Comparison of ENCODE assay signal across 2 cellular contexts in the genomic region with DNA sequence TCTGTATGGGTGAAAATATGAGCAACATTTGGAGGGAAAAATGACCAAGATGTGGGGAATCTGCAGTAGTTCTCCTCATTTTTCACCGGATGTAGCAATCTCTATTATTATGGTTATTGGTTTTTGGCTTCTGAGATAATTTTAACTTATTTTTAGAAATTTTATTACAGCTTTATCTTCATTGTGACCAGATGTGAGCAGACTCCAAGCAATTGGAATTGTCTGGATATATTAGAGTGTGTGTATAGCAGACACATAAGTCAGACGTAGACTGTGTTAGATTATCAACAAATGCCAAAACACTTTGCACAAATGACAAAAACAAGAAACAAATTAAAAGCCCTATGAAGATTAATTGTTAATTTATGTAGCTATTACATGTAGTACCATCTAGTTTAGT.
TF ChIP-seq lines count a peak whose summit lies in the region.

No MANE protein-coding gene starts in this region.

TF ChIP-seq in SK-N-SH, 30 proteins besides CTCF, POLR2A, EP300 and RAD21 (continued from another document):
- TF ChIP-seq, protein P1, sequence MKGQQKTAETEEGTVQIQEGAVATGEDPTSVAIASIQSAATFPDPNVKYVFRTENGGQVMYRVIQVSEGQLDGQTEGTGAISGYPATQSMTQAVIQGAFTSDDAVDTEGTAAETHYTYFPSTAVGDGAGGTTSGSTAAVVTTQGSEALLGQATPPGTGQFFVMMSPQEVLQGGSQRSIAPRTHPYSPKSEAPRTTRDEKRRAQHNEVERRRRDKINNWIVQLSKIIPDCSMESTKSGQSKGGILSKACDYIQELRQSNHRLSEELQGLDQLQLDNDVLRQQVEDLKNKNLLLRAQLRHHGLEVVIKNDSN (IDR thresholded peaks at IDR 0.05; ENCODE audit: borderline replicate concordance, low read depth): no peak
- TF ChIP-seq NRF1 (IDR thresholded peaks at IDR 0.05; ENCODE audit: low read depth, low read length) (no peak), SMC3 (IDR thresholded peaks at IDR 0.05; ENCODE audit: low read depth, low read length) (no peak), GATA2 (CRISPR knock-in tag; IDR thresholded peaks at IDR 0.05) (peak; percentile 97), SIN3A (IDR thresholded peaks at IDR 0.05; ENCODE audit: borderline replicate concordance, low read depth, low read length) (no peak), MXI1 (IDR thresholded peaks at IDR 0.05; ENCODE audit: low read depth, low read length) (peak; percentile 17; the same call in 1 of the 2 replicates), JUND (IDR thresholded peaks at IDR 0.05) (no peak), MEF2A (IDR thresholded peaks at IDR 0.05; ENCODE audit: borderline replicate concordance, low read depth) (no peak), FOXJ3 (CRISPR knock-in tag; IDR thresholded peaks at IDR 0.05) (peak; percentile 78), RFX5 (IDR thresholded peaks at IDR 0.05; ENCODE audit: low read length) (peak; percentile 41; the same call in 1 of the 2 replicates), CHD2 (IDR thresholded peaks at IDR 0.05; ENCODE audit: low read length, partially characterized antibody) (peak; percentile 86), POLR2AphosphoS5 (IDR thresholded peaks at IDR 0.05; ENCODE audit: low read depth, low read length) (peak; percentile 43; the same call in 1 of the 2 replicates), RXRA (IDR thresholded peaks at IDR 0.05; ENCODE audit: borderline replicate concordance, low read depth) (no peak)
- TF ChIP-seq, protein P2, sequence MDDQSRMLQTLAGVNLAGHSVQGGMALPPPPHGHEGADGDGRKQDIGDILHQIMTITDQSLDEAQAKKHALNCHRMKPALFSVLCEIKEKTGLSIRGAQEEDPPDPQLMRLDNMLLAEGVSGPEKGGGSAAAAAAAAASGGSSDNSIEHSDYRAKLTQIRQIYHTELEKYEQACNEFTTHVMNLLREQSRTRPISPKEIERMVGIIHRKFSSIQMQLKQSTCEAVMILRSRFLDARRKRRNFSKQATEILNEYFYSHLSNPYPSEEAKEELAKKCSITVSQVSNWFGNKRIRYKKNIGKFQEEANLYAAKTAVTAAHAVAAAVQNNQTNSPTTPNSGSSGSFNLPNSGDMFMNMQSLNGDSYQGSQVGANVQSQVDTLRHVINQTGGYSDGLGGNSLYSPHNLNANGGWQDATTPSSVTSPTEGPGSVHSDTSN (IDR thresholded peaks at IDR 0.05): peak; percentile 6; the same call in 1 of the 2 replicates
- TF ChIP-seq, protein P3, sequence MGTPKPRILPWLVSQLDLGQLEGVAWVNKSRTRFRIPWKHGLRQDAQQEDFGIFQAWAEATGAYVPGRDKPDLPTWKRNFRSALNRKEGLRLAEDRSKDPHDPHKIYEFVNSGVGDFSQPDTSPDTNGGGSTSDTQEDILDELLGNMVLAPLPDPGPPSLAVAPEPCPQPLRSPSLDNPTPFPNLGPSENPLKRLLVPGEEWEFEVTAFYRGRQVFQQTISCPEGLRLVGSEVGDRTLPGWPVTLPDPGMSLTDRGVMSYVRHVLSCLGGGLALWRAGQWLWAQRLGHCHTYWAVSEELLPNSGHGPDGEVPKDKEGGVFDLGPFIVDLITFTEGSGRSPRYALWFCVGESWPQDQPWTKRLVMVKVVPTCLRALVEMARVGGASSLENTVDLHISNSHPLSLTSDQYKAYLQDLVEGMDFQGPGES (IDR thresholded peaks at IDR 0.05; ENCODE audit: low read depth, low read length): no peak
- TF ChIP-seq, protein P4, sequence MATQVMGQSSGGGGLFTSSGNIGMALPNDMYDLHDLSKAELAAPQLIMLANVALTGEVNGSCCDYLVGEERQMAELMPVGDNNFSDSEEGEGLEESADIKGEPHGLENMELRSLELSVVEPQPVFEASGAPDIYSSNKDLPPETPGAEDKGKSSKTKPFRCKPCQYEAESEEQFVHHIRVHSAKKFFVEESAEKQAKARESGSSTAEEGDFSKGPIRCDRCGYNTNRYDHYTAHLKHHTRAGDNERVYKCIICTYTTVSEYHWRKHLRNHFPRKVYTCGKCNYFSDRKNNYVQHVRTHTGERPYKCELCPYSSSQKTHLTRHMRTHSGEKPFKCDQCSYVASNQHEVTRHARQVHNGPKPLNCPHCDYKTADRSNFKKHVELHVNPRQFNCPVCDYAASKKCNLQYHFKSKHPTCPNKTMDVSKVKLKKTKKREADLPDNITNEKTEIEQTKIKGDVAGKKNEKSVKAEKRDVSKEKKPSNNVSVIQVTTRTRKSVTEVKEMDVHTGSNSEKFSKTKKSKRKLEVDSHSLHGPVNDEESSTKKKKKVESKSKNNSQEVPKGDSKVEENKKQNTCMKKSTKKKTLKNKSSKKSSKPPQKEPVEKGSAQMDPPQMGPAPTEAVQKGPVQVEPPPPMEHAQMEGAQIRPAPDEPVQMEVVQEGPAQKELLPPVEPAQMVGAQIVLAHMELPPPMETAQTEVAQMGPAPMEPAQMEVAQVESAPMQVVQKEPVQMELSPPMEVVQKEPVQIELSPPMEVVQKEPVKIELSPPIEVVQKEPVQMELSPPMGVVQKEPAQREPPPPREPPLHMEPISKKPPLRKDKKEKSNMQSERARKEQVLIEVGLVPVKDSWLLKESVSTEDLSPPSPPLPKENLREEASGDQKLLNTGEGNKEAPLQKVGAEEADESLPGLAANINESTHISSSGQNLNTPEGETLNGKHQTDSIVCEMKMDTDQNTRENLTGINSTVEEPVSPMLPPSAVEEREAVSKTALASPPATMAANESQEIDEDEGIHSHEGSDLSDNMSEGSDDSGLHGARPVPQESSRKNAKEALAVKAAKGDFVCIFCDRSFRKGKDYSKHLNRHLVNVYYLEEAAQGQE (IDR thresholded peaks at IDR 0.05; ENCODE audit: low read depth, low read length): no peak
- TF ChIP-seq, protein P5, sequence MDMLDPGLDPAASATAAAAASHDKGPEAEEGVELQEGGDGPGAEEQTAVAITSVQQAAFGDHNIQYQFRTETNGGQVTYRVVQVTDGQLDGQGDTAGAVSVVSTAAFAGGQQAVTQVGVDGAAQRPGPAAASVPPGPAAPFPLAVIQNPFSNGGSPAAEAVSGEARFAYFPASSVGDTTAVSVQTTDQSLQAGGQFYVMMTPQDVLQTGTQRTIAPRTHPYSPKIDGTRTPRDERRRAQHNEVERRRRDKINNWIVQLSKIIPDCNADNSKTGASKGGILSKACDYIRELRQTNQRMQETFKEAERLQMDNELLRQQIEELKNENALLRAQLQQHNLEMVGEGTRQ (IDR thresholded peaks at IDR 0.05; ENCODE audit: borderline replicate concordance, low read depth, low read length): no peak
- TF ChIP-seq, protein P6, sequence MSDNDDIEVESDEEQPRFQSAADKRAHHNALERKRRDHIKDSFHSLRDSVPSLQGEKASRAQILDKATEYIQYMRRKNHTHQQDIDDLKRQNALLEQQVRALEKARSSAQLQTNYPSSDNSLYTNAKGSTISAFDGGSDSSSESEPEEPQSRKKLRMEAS (IDR thresholded peaks at IDR 0.05; ENCODE audit: low read depth): no peak

TF ChIP-seq in SK-N-SH treated with all-trans-retinoic acid at 6 μM for 48 hours, 23 proteins besides CTCF, POLR2A, EP300 and RAD21 (continued from another document):
- TF ChIP-seq, protein P7, sequence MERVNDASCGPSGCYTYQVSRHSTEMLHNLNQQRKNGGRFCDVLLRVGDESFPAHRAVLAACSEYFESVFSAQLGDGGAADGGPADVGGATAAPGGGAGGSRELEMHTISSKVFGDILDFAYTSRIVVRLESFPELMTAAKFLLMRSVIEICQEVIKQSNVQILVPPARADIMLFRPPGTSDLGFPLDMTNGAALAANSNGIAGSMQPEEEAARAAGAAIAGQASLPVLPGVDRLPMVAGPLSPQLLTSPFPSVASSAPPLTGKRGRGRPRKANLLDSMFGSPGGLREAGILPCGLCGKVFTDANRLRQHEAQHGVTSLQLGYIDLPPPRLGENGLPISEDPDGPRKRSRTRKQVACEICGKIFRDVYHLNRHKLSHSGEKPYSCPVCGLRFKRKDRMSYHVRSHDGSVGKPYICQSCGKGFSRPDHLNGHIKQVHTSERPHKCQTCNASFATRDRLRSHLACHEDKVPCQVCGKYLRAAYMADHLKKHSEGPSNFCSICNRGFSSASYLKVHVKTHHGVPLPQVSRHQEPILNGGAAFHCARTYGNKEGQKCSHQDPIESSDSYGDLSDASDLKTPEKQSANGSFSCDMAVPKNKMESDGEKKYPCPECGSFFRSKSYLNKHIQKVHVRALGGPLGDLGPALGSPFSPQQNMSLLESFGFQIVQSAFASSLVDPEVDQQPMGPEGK (CRISPR knock-in tag; IDR thresholded peaks at IDR 0.05; ENCODE audit: borderline replicate concordance): no peak
- no peak for TF ChIP-seq RARB (CRISPR knock-in tag; IDR thresholded peaks at IDR 0.05)
- TF ChIP-seq ZFP3 (CRISPR knock-in tag; IDR thresholded peaks at IDR 0.05): no peak
- TF ChIP-seq, protein P8, sequence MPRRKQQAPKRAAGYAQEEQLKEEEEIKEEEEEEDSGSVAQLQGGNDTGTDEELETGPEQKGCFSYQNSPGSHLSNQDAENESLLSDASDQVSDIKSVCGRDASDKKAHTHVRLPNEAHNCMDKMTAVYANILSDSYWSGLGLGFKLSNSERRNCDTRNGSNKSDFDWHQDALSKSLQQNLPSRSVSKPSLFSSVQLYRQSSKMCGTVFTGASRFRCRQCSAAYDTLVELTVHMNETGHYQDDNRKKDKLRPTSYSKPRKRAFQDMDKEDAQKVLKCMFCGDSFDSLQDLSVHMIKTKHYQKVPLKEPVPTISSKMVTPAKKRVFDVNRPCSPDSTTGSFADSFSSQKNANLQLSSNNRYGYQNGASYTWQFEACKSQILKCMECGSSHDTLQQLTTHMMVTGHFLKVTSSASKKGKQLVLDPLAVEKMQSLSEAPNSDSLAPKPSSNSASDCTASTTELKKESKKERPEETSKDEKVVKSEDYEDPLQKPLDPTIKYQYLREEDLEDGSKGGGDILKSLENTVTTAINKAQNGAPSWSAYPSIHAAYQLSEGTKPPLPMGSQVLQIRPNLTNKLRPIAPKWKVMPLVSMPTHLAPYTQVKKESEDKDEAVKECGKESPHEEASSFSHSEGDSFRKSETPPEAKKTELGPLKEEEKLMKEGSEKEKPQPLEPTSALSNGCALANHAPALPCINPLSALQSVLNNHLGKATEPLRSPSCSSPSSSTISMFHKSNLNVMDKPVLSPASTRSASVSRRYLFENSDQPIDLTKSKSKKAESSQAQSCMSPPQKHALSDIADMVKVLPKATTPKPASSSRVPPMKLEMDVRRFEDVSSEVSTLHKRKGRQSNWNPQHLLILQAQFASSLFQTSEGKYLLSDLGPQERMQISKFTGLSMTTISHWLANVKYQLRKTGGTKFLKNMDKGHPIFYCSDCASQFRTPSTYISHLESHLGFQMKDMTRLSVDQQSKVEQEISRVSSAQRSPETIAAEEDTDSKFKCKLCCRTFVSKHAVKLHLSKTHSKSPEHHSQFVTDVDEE (CRISPR knock-in tag; IDR thresholded peaks at IDR 0.05): peak; percentile 96
- TF ChIP-seq GLIS3 (CRISPR knock-in tag; IDR thresholded peaks at IDR 0.05): no peak
- no peak for TF ChIP-seq ZFP30 (CRISPR knock-in tag; IDR thresholded peaks at IDR 0.05)
- TF ChIP-seq ESRRG (CRISPR knock-in tag; IDR thresholded peaks at IDR 0.05): no peak
- TF ChIP-seq OSR1 (CRISPR knock-in tag; IDR thresholded peaks at IDR 0.05): no peak
- peak; percentile 61; the same call in 1 of the 2 replicates for TF ChIP-seq ISL1 (CRISPR knock-in tag; IDR thresholded peaks at IDR 0.05)
- TF ChIP-seq, protein P9, sequence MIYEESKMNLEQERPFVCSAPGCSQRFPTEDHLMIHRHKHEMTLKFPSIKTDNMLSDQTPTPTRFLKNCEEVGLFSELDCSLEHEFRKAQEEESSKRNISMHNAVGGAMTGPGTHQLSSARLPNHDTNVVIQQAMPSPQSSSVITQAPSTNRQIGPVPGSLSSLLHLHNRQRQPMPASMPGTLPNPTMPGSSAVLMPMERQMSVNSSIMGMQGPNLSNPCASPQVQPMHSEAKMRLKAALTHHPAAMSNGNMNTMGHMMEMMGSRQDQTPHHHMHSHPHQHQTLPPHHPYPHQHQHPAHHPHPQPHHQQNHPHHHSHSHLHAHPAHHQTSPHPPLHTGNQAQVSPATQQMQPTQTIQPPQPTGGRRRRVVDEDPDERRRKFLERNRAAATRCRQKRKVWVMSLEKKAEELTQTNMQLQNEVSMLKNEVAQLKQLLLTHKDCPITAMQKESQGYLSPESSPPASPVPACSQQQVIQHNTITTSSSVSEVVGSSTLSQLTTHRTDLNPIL (CRISPR knock-in tag; IDR thresholded peaks at IDR 0.05; ENCODE audit: low read depth): peak; percentile 63; the same call in 1 of the 2 replicates
- peak; percentile 100 for TF ChIP-seq TCF4 (CRISPR knock-in tag; IDR thresholded peaks at IDR 0.05; ENCODE audit: borderline replicate concordance)
- TF ChIP-seq SNAI2 (CRISPR knock-in tag; IDR thresholded peaks at IDR 0.05): peak; percentile 78
- no peak for TF ChIP-seq CSDC2 (CRISPR knock-in tag; IDR thresholded peaks at IDR 0.05)
- TF ChIP-seq ZNF8 (CRISPR knock-in tag; IDR thresholded peaks at IDR 0.05): no peak
- 0 out of 2 replicates have a peak, but pooled peaks have one; percentile 61 for TF ChIP-seq ARNTL (CRISPR knock-in tag; IDR thresholded peaks at IDR 0.05; ENCODE audit: borderline replicate concordance, low read depth)
